In the genomic region with DNA sequence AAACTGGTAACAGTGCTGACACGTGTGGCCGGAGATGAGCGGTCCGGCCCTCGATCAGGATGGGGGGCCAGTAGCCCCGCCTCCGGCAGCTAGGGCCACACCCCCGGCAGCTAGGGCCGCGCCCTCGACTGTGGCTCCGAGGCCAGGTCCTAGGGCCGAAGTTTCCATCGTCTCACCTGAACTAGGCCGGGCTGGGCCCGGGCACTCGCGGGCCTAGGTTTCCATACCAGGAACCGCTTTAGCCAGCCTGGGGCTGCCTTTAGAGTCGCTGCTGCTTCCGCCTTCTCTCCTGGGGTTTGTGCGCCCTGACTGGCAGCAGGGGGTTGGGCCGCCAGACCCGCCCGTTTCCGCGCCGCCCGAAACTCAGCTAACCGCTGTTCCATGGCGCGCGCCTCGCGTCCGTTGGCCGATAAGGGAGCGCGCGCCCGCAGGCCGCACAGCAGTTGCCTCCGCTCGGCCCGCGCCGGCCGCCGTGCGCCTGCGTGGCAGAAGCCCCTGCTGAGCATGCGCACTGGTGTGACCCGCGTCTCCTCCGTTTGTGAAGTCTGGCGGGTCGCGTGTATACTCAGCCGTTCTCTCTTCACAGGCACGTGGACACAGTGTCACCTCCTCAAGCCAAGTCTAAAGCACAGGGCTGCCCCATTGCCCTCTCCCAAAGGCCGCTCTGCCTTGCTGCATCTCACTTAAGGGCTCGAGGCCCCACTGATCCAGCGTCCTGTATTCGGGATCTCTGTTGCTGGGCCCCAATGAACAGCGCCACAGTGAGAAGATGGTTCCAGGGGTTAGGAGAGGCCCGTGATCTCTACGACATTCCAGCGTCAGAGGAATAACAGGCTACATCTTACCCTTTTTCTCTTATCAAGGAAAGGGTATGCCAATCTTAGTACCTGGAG, we compare ENCODE assay signal across 1 cellular context.
A peak's percentile ranks its signal among the peaks of the same experiment; 100 is the strongest.
TF ChIP-seq lines count a peak whose summit lies in the region.

A gene with protein sequence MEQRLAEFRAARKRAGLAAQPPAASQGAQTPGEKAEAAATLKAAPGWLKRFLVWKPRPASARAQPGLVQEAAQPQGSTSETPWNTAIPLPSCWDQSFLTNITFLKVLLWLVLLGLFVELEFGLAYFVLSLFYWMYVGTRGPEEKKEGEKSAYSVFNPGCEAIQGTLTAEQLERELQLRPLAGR (minus strand): TSS at position 480 of the 893 bp plus-strand sequence. CDS start 97 bp downstream, at position 383.

TF ChIP-seq in HepG2, 621 proteins besides CTCF, POLR2A, EP300 and RAD21 (continued from another document):
- TF ChIP-seq SMAD1 (CRISPR knock-in tag; IDR thresholded peaks at IDR 0.05; ENCODE audit: borderline replicate concordance, low read depth), result peak; percentile 98; the same call in 1 of the 2 replicates
- no peak for TF ChIP-seq PPARG (CRISPR knock-in tag; conservative IDR thresholded peaks at IDR 0.05)
